8 cellular contexts compared by ENCODE assay signal in the genomic region with DNA sequence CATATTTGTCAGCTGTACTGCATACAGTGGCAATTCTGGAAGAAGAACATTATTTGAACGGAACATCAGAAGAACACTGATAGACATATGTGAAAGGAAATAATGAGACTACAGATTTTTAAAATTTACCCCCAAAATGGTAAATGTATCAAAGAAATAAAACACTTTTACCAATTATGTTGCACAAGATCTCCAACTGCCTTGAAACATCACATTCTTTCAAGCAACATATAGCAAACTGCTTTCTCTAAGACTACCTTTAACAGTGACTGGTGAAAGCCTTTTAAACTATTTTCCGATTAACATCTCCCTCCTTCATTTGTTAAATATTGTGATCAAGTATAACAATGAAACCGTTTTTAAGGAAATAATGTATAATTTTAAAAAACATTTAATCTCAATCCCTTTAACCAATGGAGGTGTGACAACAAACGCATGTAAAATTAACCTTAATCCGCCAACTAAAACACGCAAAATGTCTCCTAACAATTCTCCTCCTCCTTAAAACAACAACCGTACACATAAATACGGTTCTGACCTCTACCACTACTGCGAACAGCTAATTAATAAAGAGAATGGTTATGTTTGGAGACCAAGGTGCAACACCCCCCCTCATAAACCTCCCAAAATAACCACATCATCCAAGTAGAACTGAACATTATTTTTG. TPM values are rescaled to one million over a fixed set of nuclear protein-coding genes. Genes with fewer than 3 reads are reported as not detected.
DNase-seq lines count a peak whose midpoint lies in the region; ATAC-seq, FAIRE-seq and TF ChIP-seq lines count a peak whose summit lies in the region.

No MANE protein-coding gene starts in this region.

- no peak for ATAC-seq in activated CD4-positive, alpha-beta T cell treated with anti-CD3 and anti-CD28 coated beads for 36 hours
- ATAC-seq in activated naive CD8-positive, alpha-beta T cell treated with anti-CD3 and anti-CD28 coated beads, Interleukin-2, amount 50 U/mL, for 24 hours = no peak
- no peak for ATAC-seq in sciatic nerve

- H4K20me1 ChIP-seq in keratinocyte (ENCODE audit: control insufficient read depth, extremely low read depth, insufficient read depth, low read length) = peaks cover 3% of the 10 kb centered on the region

- H3K27ac Mint-ChIP-seq in activated CD4-positive, alpha-beta T cell treated with anti-CD3 and anti-CD28 coated beads for 36 hours = peak overlapping the region; percentile 95
- H3K27ac Mint-ChIP-seq in activated naive CD8-positive, alpha-beta T cell treated with anti-CD3 and anti-CD28 coated beads, Interleukin-2, amount 50 U/mL, for 24 hours = peak overlapping the region; percentile 90

- no peak overlapping the region for H2AFZ ChIP-seq in keratinocyte (ENCODE audit: control insufficient read depth, low read length)

- peaks cover 10% of the 10 kb centered on the region for H3K36me3 Mint-ChIP-seq in activated CD4-positive, alpha-beta T cell treated with anti-CD3 and anti-CD28 coated beads for 36 hours (ENCODE audit: low read depth)
- H3K36me3 Mint-ChIP-seq in activated naive CD8-positive, alpha-beta T cell treated with anti-CD3 and anti-CD28 coated beads, Interleukin-2, amount 50 U/mL, for 24 hours (ENCODE audit: low read depth) = peaks cover 8% of the 10 kb centered on the region

- H3K27me3 ChIP-seq in keratinocyte (ENCODE audit: control insufficient read depth, extremely low read depth, insufficient read depth, low read length) = no peaks in the 10 kb centered on the region

- H3K27ac ChIP-seq in keratinocyte (ENCODE audit: control insufficient read depth, insufficient read depth, low read length) = peak overlapping the region; percentile 86
- peak overlapping the region; percentile 89 for H3K27ac ChIP-seq in temporal lobe (ENCODE audit: low read depth, low read length)

- H3K36me3 ChIP-seq in keratinocyte (ENCODE audit: control insufficient read depth in 2 of 2, extremely low read depth in 1 of 2, insufficient read depth in 2 of 2, low read length in 2 of 2) = no peaks in the 10 kb centered on the region

- TF ChIP-seq CTCF in keratinocyte (optimal IDR thresholded peaks at IDR 0.05 in 1 of 3, IDR thresholded peaks at IDR 0.05 in 1 of 3, conservative IDR thresholded peaks at IDR 0.05 in 1 of 3; ENCODE audit: extremely low read depth in 1 of 3, insufficient read depth in 2 of 3, low read length in 3 of 3) = no peak

- intact Hi-C loops in activated CD4-positive, alpha-beta T cell treated with anti-CD3 and anti-CD28 coated beads for 36 hours (cut with DNase I, micrococcal nuclease) = loop anchor here in 1 of 2 experiments (10.0 kb wide), 2 partner anchors 499 to 989 kb away; a partner anchor contains a TSS
- intact Hi-C loops in sciatic nerve (cut with DNase I) = no loop called here

- peak overlapping the region; percentile 74 to 96 (median 93) for H3K4me3 ChIP-seq in keratinocyte (ENCODE audit: control insufficient read depth in 2 of 3, extremely low read depth in 1 of 3, insufficient read depth in 2 of 3, low read depth in 1 of 3, low read length in 3 of 3)

- peaks cover 12% of the 10 kb centered on the region for H3K4me1 ChIP-seq in keratinocyte (ENCODE audit: control insufficient read depth, extremely low read depth, insufficient read depth, low read length)

- no peak for DNase-seq in activated CD4-positive, alpha-beta T cell treated with anti-CD3 and anti-CD28 coated beads for 36 hours
- no peak for DNase-seq in activated CD4-positive, alpha-beta T cell treated with anti-CD3 and anti-CD28 coated beads, Interleukin-2, amount 50 U/mL, for 4 hours
- DNase-seq in activated naive CD8-positive, alpha-beta T cell treated with anti-CD3 and anti-CD28 coated beads, Interleukin-2, amount 50 U/mL, for 24 hours = no peak
- no peak for DNase-seq in keratinocyte (ENCODE audit: low read depth, low spot score)
- no peak for DNase-seq in stimulated activated CD4-positive, alpha-beta T cell treated with anti-CD3 and anti-CD28 coated beads, Interleukin-12 subunit alpha, Interleukin-12 subunit beta, amount 100 ng/mL, for 4 hours
- DNase-seq in activated CD8-positive, alpha-beta memory T cell treated with anti-CD3 and anti-CD28 coated beads, Interleukin-2, amount 50 U/mL, for 4 hours = no peak
- DNase-seq in sciatic nerve (ENCODE audit: low spot score) = no peak

- H3K27me3 Mint-ChIP-seq in activated CD4-positive, alpha-beta T cell treated with anti-CD3 and anti-CD28 coated beads for 36 hours = no peaks in the 10 kb centered on the region
- no peaks in the 10 kb centered on the region for H3K27me3 Mint-ChIP-seq in activated naive CD8-positive, alpha-beta T cell treated with anti-CD3 and anti-CD28 coated beads, Interleukin-2, amount 50 U/mL, for 24 hours

- CTCF ChIA-PET in activated CD4-positive, alpha-beta T cell treated with anti-CD3 and anti-CD28 coated beads for 36 hours (lab: Charles Lee) = interaction anchor here (0.8 to 1.4 kb wide), 4 partner anchors 10 to 115 kb away, joined by 3 to 6 read pairs (median 4); no protein-coding TSS in a partner anchor

- H3K4me1 Mint-ChIP-seq in activated CD4-positive, alpha-beta T cell treated with anti-CD3 and anti-CD28 coated beads for 36 hours = peaks cover 36% of the 10 kb centered on the region
- H3K4me1 Mint-ChIP-seq in activated naive CD8-positive, alpha-beta T cell treated with anti-CD3 and anti-CD28 coated beads, Interleukin-2, amount 50 U/mL, for 24 hours = peaks cover 58% of the 10 kb centered on the region

- dilution Hi-C loops in keratinocyte (cut with MboI; ENCODE audit: extremely low pct_ligation_motif_present, low sequenced_read_pairs) = no loop called here

- peak overlapping the region; percentile 95 for H3K4me3 Mint-ChIP-seq in activated CD4-positive, alpha-beta T cell treated with anti-CD3 and anti-CD28 coated beads for 36 hours
- H3K4me3 Mint-ChIP-seq in activated naive CD8-positive, alpha-beta T cell treated with anti-CD3 and anti-CD28 coated beads, Interleukin-2, amount 50 U/mL, for 24 hours = peak overlapping the region; percentile 94

- no peak for FAIRE-seq in keratinocyte (lab: Jason Lieb, UNC)

- peak overlapping the region; percentile 90 for H3K4me2 ChIP-seq in keratinocyte (ENCODE audit: control insufficient read depth, extremely low read depth, insufficient read depth, low read depth, low read length)

- POLR2A ChIA-PET in activated CD4-positive, alpha-beta T cell treated with anti-CD3 and anti-CD28 coated beads for 36 hours (lab: Charles Lee) = interaction anchor here (0.5 to 0.6 kb wide), 2 partner anchors 15 to 40 kb away, joined by 5 to 6 read pairs; no protein-coding TSS in a partner anchor

- peak overlapping the region; percentile 93 for H3K9ac ChIP-seq in keratinocyte (ENCODE audit: control insufficient read depth, extremely low read depth, insufficient read depth, low read length)

- no peaks in the 10 kb centered on the region for H3K9me3 Mint-ChIP-seq in activated CD4-positive, alpha-beta T cell treated with anti-CD3 and anti-CD28 coated beads for 36 hours (ENCODE audit: low read depth)
- no peaks in the 10 kb centered on the region for H3K9me3 Mint-ChIP-seq in activated naive CD8-positive, alpha-beta T cell treated with anti-CD3 and anti-CD28 coated beads, Interleukin-2, amount 50 U/mL, for 24 hours

- H3K79me2 ChIP-seq in keratinocyte (ENCODE audit: control insufficient read depth, insufficient read depth, low read length) = peaks cover 59% of the 10 kb centered on the region

- H3K9me3 ChIP-seq in keratinocyte (ENCODE audit: control insufficient read depth, low read depth, low read length) = no peaks in the 10 kb centered on the region

- no peaks in the 10 kb centered on the region for H3K9me1 ChIP-seq in keratinocyte (ENCODE audit: control insufficient read depth, extremely low read depth, insufficient read depth, low read length)

RNA-seq across cellular contexts. Expression of a gene that starts 2.4 kb away (rescaled TPM):
- total RNA-seq in activated CD4-positive, alpha-beta T cell treated with anti-CD3 and anti-CD28 coated beads for 36 hours = 10 to 100 TPM; 33.0 to 40.3 TPM
- polyA plus RNA-seq in keratinocyte = 24.7 to 45.5 TPM (median 32.6 TPM) in 3 replicates
- polyA plus RNA-seq in keratinocyte (2011; ENCODE audit: low read depth) = 58.6 TPM
- polyA plus RNA-seq in keratinocyte (2011; cell fraction: cytosol; rRNA removed) = 18.2 and 49.9 TPM in 2 replicates
- polyA plus RNA-seq in keratinocyte (2011; cell fraction: nucleus; rRNA removed) = 79.5 and 89.5 TPM in 2 replicates
- 27.8 and 32.3 TPM in 2 replicates for polyA plus RNA-seq in keratinocyte (2012; ENCODE audit: low replicate concordance)
- polyA minus RNA-seq in keratinocyte = 42.8 to 94.8 TPM (median 58.8 TPM) in 3 replicates
- 15.2 TPM for polyA minus RNA-seq in keratinocyte (2011; cell fraction: cytosol; rRNA and poly(A)+ RNA removed)
- polyA minus RNA-seq in keratinocyte (2011; cell fraction: nucleus; rRNA and poly(A)+ RNA removed) = 46.1 and 91.9 TPM in 2 replicates
- total RNA-seq in temporal lobe = 210 TPM
- 86.7 TPM for total RNA-seq in sciatic nerve
